Comparison of ENCODE assay signal across 17 cellular contexts in the genomic region with DNA sequence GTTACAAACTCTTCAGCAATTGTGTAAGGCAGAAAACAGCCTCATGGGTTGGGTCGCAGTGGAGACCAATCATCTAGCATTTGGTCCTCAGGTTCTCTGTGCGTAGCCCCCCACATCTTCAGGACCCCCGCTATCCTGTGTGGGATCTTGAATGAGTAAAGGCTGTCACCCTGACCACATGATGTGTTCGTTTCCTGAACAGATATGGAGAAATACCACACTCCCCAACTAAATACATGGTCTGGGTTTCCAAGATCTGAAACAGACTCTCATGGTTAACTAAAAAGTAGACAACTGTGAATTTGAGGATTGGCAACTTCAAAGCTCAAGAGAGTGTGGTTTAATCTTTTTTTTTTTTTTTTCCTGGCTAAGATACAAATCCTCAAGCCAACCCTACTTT. TPM values are rescaled to one million over a fixed set of nuclear protein-coding genes. Genes with fewer than 3 reads are reported as not detected.
A peak's percentile ranks its signal among the peaks of the same experiment; 100 is the strongest.
DNase-seq lines count a peak whose midpoint lies in the region; ATAC-seq and TF ChIP-seq lines count a peak whose summit lies in the region.
"Had no signal": no experiment of that assay in that cellular context is flagged by ENCODE, and none has a peak within 500 bp of the region (broad histone marks: within the 10 kb centered on the region; RNA-seq: fewer than 3 reads in every experiment).

No MANE protein-coding gene starts in this region.

- H3K9me3 Mint-ChIP-seq in activated naive CD4-positive, alpha-beta T cell treated with anti-CD3 and anti-CD28 coated beads, Interleukin-2, amount 50 U/mL, for 24 hours = no peaks in the 10 kb centered on the region
- H3K9me3 Mint-ChIP-seq in activated naive CD4-positive, alpha-beta T cell treated with anti-CD3 and anti-CD28 coated beads for 36 hours = no peaks in the 10 kb centered on the region
- H3K9me3 Mint-ChIP-seq in activated CD4-positive, alpha-beta memory T cell treated with anti-CD3 and anti-CD28 coated beads, Interleukin-2, amount 10 ng/mL, durations not matched to agents 7 days and 5 days = no peaks in the 10 kb centered on the region
- H3K9me3 Mint-ChIP-seq: CD4-positive, alpha-beta T cell; GM23338 had no signal

- H3K4me1 ChIP-seq in mucosa of descending colon (ENCODE audit: low read depth) (peaks cover 10% of the 10 kb centered on the region), right cardiac atrium (ENCODE audit: control insufficient read depth, insufficient read depth, low read length) (no peaks in the 10 kb centered on the region), esophagus squamous epithelium (no peaks in the 10 kb centered on the region)

- H3K27me3 ChIP-seq in right cardiac atrium (ENCODE audit: control insufficient read depth, insufficient read depth) (peaks cover 2% of the 10 kb centered on the region), esophagus squamous epithelium (no peaks in the 10 kb centered on the region)

- TF ChIP-seq POLR2A in esophagus squamous epithelium (IDR thresholded peaks at IDR 0.05) = no peak

- peaks cover 86% of the 10 kb centered on the region for H3K4me1 Mint-ChIP-seq in activated naive CD4-positive, alpha-beta T cell treated with anti-CD3 and anti-CD28 coated beads, Interleukin-2, amount 50 U/mL, for 24 hours
- peaks cover 77% of the 10 kb centered on the region for H3K4me1 Mint-ChIP-seq in activated naive CD4-positive, alpha-beta T cell treated with anti-CD3 and anti-CD28 coated beads for 36 hours (ENCODE audit: low read depth)
- H3K4me1 Mint-ChIP-seq in activated CD4-positive, alpha-beta memory T cell treated with anti-CD3 and anti-CD28 coated beads, Interleukin-2, amount 10 ng/mL, durations not matched to agents 7 days and 5 days = peaks cover 45% of the 10 kb centered on the region

- POLR2A ChIA-PET in activated CD4-positive, alpha-beta memory T cell treated with anti-CD3 and anti-CD28 coated beads, Interleukin-2, amount 10 ng/mL, durations not matched to agents 7 days and 5 days (lab: Charles Lee) = no interaction called here

- no peak for DNase-seq in activated naive CD4-positive, alpha-beta T cell treated with anti-CD3 and anti-CD28 coated beads for 36 hours
- DNase-seq in activated CD4-positive, alpha-beta memory T cell treated with anti-CD3 and anti-CD28 coated beads, Interleukin-2, amount 10 ng/mL, durations not matched to agents 7 days and 5 days = no peak
- DNase-seq in fibroblast of peridontal ligament (ENCODE audit: extremely low read depth) (peak; percentile 38), mucosa of descending colon (no peak), right cardiac atrium (no peak), esophagus squamous epithelium (lab: John Stamatoyannopoulos, UW) (no peak)
- DNase-seq: CD4-positive, alpha-beta T cell; DMS79 treated with DMSO at 0.1 percent for 48 hours; GDM1; NCI-H1048; NCI-H1694; NCI-H2107; NCI-H345; NCI-H69 had no signal

- no peaks in the 10 kb centered on the region for H3K27me3 Mint-ChIP-seq in activated naive CD4-positive, alpha-beta T cell treated with anti-CD3 and anti-CD28 coated beads, Interleukin-2, amount 50 U/mL, for 24 hours
- H3K27me3 Mint-ChIP-seq in activated naive CD4-positive, alpha-beta T cell treated with anti-CD3 and anti-CD28 coated beads for 36 hours (ENCODE audit: low read depth) = no peaks in the 10 kb centered on the region
- H3K27me3 Mint-ChIP-seq in activated CD4-positive, alpha-beta memory T cell treated with anti-CD3 and anti-CD28 coated beads, Interleukin-2, amount 10 ng/mL, durations not matched to agents 7 days and 5 days = no peaks in the 10 kb centered on the region
- H3K27me3 Mint-ChIP-seq: CD4-positive, alpha-beta T cell had no signal

- H3K36me3 ChIP-seq in mucosa of descending colon (ENCODE audit: low read depth) (no peaks in the 10 kb centered on the region), esophagus squamous epithelium (no peaks in the 10 kb centered on the region)

- ATAC-seq in mucosa of descending colon (no peak), right cardiac atrium (no peak), HG02610 (IDR thresholded peaks at IDR 0.05; ENCODE audit: unreplicated experiment) (no peak)
- ATAC-seq: GM23338 had no signal

- peaks cover 15% of the 10 kb centered on the region for H3K36me3 Mint-ChIP-seq in activated naive CD4-positive, alpha-beta T cell treated with anti-CD3 and anti-CD28 coated beads, Interleukin-2, amount 50 U/mL, for 24 hours
- peaks cover 8% of the 10 kb centered on the region for H3K36me3 Mint-ChIP-seq in activated naive CD4-positive, alpha-beta T cell treated with anti-CD3 and anti-CD28 coated beads for 36 hours (ENCODE audit: low read depth)
- H3K36me3 Mint-ChIP-seq in activated CD4-positive, alpha-beta memory T cell treated with anti-CD3 and anti-CD28 coated beads, Interleukin-2, amount 10 ng/mL, durations not matched to agents 7 days and 5 days (ENCODE audit: low read depth) = peaks cover 36% of the 10 kb centered on the region

- 83% methylated on average over 4 of the region's 4 CpGs for WGBS in right cardiac atrium
- WGBS in esophagus squamous epithelium, 2 donors = 90 to 91% methylated on average over 4 of the region's 4 CpGs

- H3K9me3 ChIP-seq in mucosa of descending colon = no peaks in the 10 kb centered on the region
- no peaks in the 10 kb centered on the region for H3K9me3 ChIP-seq in right cardiac atrium (ENCODE audit: control insufficient read depth, low read length)
- H3K9me3 ChIP-seq in esophagus squamous epithelium = no peaks in the 10 kb centered on the region

- CTCF ChIA-PET in activated naive CD4-positive, alpha-beta T cell treated with anti-CD3 and anti-CD28 coated beads for 36 hours (lab: Charles Lee) = interaction anchor here (0.6 to 1.1 kb wide), 3 partner anchors 11 to 666 kb away, joined by 3 to 5 read pairs (median 4); no protein-coding TSS in a partner anchor
- CTCF ChIA-PET in activated CD4-positive, alpha-beta memory T cell treated with anti-CD3 and anti-CD28 coated beads, Interleukin-2, amount 10 ng/mL, durations not matched to agents 7 days and 5 days (lab: Charles Lee) = no interaction called here

- no peak for TF ChIP-seq CTCF in mucosa of descending colon (IDR thresholded peaks at IDR 0.05)
- no peak for TF ChIP-seq CTCF in esophagus squamous epithelium (IDR thresholded peaks at IDR 0.05)

- H3K27ac Mint-ChIP-seq in activated naive CD4-positive, alpha-beta T cell treated with anti-CD3 and anti-CD28 coated beads, Interleukin-2, amount 50 U/mL, for 24 hours = peak overlapping the region; percentile 94
- H3K27ac Mint-ChIP-seq in activated naive CD4-positive, alpha-beta T cell treated with anti-CD3 and anti-CD28 coated beads for 36 hours = no peak overlapping the region
- peak overlapping the region; percentile 27 for H3K27ac Mint-ChIP-seq in activated CD4-positive, alpha-beta memory T cell treated with anti-CD3 and anti-CD28 coated beads, Interleukin-2, amount 10 ng/mL, durations not matched to agents 7 days and 5 days
- H3K27ac Mint-ChIP-seq: GM23338 had no signal

- no peak overlapping the region for H3K27ac ChIP-seq in right cardiac atrium (ENCODE audit: low read length)
- H3K27ac ChIP-seq in esophagus squamous epithelium = no peak overlapping the region

- intact Hi-C loops in activated naive CD4-positive, alpha-beta T cell treated with anti-CD3 and anti-CD28 coated beads for 36 hours (cut with micrococcal nuclease) = no loop called here
- intact Hi-C loops in mucosa of descending colon (cut with DNase I, micrococcal nuclease) = no loop called here
- intact Hi-C loops in right cardiac atrium (cut with DNase I) = no loop called here
- intact Hi-C loops in esophagus squamous epithelium (cut with DNase I) = no loop called here

- no peak overlapping the region for H3K4me3 ChIP-seq in mucosa of descending colon
- no peak overlapping the region for H3K4me3 ChIP-seq in right cardiac atrium (ENCODE audit: low read length)
- H3K4me3 ChIP-seq in esophagus squamous epithelium = no peak overlapping the region
- H3K4me3 ChIP-seq: GM23338 had no signal

- H3K4me3 Mint-ChIP-seq in activated naive CD4-positive, alpha-beta T cell treated with anti-CD3 and anti-CD28 coated beads, Interleukin-2, amount 50 U/mL, for 24 hours = no peak overlapping the region
- no peak overlapping the region for H3K4me3 Mint-ChIP-seq in activated naive CD4-positive, alpha-beta T cell treated with anti-CD3 and anti-CD28 coated beads for 36 hours
- H3K4me3 Mint-ChIP-seq in activated CD4-positive, alpha-beta memory T cell treated with anti-CD3 and anti-CD28 coated beads, Interleukin-2, amount 10 ng/mL, durations not matched to agents 7 days and 5 days = no peak overlapping the region
- H3K4me3 Mint-ChIP-seq: CD4-positive, alpha-beta T cell; GM23338 had no signal

RNA-seq across cellular contexts. Expression of gene DOCK10, which starts 23.2 kb away (rescaled TPM):
- 100 to 1,000 TPM; 123 to 137 TPM for total RNA-seq in activated naive CD4-positive, alpha-beta T cell treated with anti-CD3 and anti-CD28 coated beads for 36 hours
- 100 to 1,000 TPM; 223 to 239 TPM for total RNA-seq in activated CD4-positive, alpha-beta memory T cell treated with anti-CD3 and anti-CD28 coated beads, Interleukin-2, amount 10 ng/mL, durations not matched to agents 7 days and 5 days
- total RNA-seq in mucosa of descending colon = 10 to 100 TPM; 13.3 to 20.6 (median 14.7) TPM
- 1 to 10 TPM; 3.6 to 6.9 (median 5.1) TPM for total RNA-seq in right cardiac atrium
- polyA plus RNA-seq in right cardiac atrium = 0.86 TPM
- total RNA-seq in esophagus squamous epithelium = 10 to 100 TPM in 3 of 4 donors, 1 to 10 TPM in 1; 9.2 to 16.6 (median 11.7) TPM

Comparison
In these comparisons a context has a peak if more than half of its experiments do, and no peak if none do; other contexts are left out.
1. RNA of gene DOCK10, which starts 23.2 kb away (total RNA-seq): 223 to 239 TPM in activated CD4-positive, alpha-beta memory T cell treated with anti-CD3 and anti-CD28 coated beads, Interleukin-2, amount 10 ng/mL, durations not matched to agents 7 days and 5 days and 123 to 137 TPM in activated naive CD4-positive, alpha-beta T cell treated with anti-CD3 and anti-CD28 coated beads for 36 hours; 13.3 to 20.6 TPM in mucosa of descending colon, 9.2 to 16.6 TPM in esophagus squamous epithelium and 3.6 to 6.9 TPM in right cardiac atrium; every median in the first group is over 4 times any median in the second.